In genomic region chr12:14893471-14894250, GRCh38 we compare ENCODE assay signal across 14 cellular contexts. TPM values are rescaled to one million over a fixed set of nuclear protein-coding genes. Genes with fewer than 3 reads are reported as not detected.
DNase-seq lines count a peak whose midpoint lies in the region; TF ChIP-seq lines count a peak whose summit lies in the region.
"Had no signal": no experiment of that assay in that cellular context is flagged by ENCODE, and none has a peak within 500 bp of the region (broad histone marks: within the 10 kb centered on the region; RNA-seq: fewer than 3 reads in every experiment).

No MANE protein-coding gene starts in this region.

- H3K9me3 ChIP-seq in SK-N-MC (ENCODE audit: low read depth, low read length) = no peaks in the 10 kb centered on the region
- no peaks in the 10 kb centered on the region for H3K9me3 ChIP-seq in muscle layer of duodenum (ENCODE audit: control insufficient read depth in 1 of 2, low read length in 2 of 2)
- H3K9me3 ChIP-seq in testis = no peaks in the 10 kb centered on the region

- CTCF ChIA-PET in Calu3 (lab: Charles Lee) = no interaction called here

- peaks cover 8% of the 10 kb centered on the region for H3K4me1 Mint-ChIP-seq in Calu3 (ENCODE audit: low read depth, unreplicated experiment)

- no peaks in the 10 kb centered on the region for H3K36me3 Mint-ChIP-seq in Calu3 (ENCODE audit: insufficient read depth, unreplicated experiment)

- BruUV-seq in Calu3 (replicated peaks; lab: Mats Ljungman, UMichigan) = no TSS peak

- H3K9ac ChIP-seq in SK-N-MC (ENCODE audit: insufficient read length) = no peak overlapping the region

- H3K9me3 Mint-ChIP-seq in Calu3 (ENCODE audit: low read depth, unreplicated experiment) = no peaks in the 10 kb centered on the region
- H3K9me3 Mint-ChIP-seq: dendritic cell treated with granulocyte-macrophage colony-stimulating factor and Interleukin-4, amounts not matched to agents 40 ng/mL and 50 ng/mL, for 4 days; T-helper 1 cell treated with Interleukin-12 subunit alpha and Interleukin-12 subunit beta and Interleukin-4 antibody, amounts not matched to agents 30 μg/mL and 1 μg/mL, for 36 hours had no signal

- no peak for TF ChIP-seq CTCF in testis (IDR thresholded peaks at IDR 0.05)
- TF ChIP-seq CTCF in Calu3 (IDR thresholded peaks at IDR 0.05; ENCODE audit: unreplicated experiment) = no peak

- intact Hi-C loops in testis (cut with DNase I; ENCODE audit: low total_unique reads) (loop anchor here (10.0 kb wide), 2 partner anchors 49 to 51 kb away; partner anchors contain the start of gene ART4), Calu3 (cut with micrococcal nuclease; ENCODE audit: unreplicated experiment) (no loop called here)

- H3K27me3 ChIP-seq in muscle layer of duodenum (ENCODE audit: low read depth, low read length) (no peaks in the 10 kb centered on the region), testis (no peaks in the 10 kb centered on the region)

- H3K27me3 Mint-ChIP-seq in Calu3 (ENCODE audit: unreplicated experiment) = no peaks in the 10 kb centered on the region

- H3K4me3 Mint-ChIP-seq in Calu3 (ENCODE audit: low read depth, unreplicated experiment) = no peak overlapping the region
- H3K4me3 Mint-ChIP-seq: dendritic cell treated with granulocyte-macrophage colony-stimulating factor and Interleukin-4, amounts not matched to agents 40 ng/mL and 50 ng/mL, for 4 days; T-helper 1 cell treated with Interleukin-12 subunit alpha and Interleukin-12 subunit beta and Interleukin-4 antibody, amounts not matched to agents 30 μg/mL and 1 μg/mL, for 36 hours had no signal

- H3K27ac ChIP-seq in SK-N-MC (peak overlapping the region; percentile 74), muscle layer of duodenum (ENCODE audit: low read length) (peak overlapping the region; percentile 73), testis (peak overlapping the region; percentile 56 to 75)

- DNase-seq in SK-N-MC (ENCODE audit: low read depth, low spot score) (no peak), fibroblast of peridontal ligament (ENCODE audit: extremely low read depth) (peak; percentile 17), testis (peak; percentile 31), SW480 (ENCODE audit: low spot score) (no peak), Calu3 (no peak), HUDEP-2 (lab: John Stamatoyannopoulos, UW; ENCODE audit: unreplicated experiment in 76 of 76) (no peak), hepatic stellate cell (ENCODE audit: low spot score) (no peak)
- DNase-seq: activated CD4-positive, alpha-beta T cell treated with anti-CD3 and anti-CD28 coated beads, Interleukin-2, amount 50 U/mL, for 48 hours; GF-D8; stimulated activated CD4-positive, alpha-beta T cell treated with anti-CD3 and anti-CD28 coated beads, Interleukin-12 subunit alpha, Interleukin-12 subunit beta, amount 100 ng/mL, for 4 hours; stimulated activated CD8-positive, alpha-beta memory T cell treated with anti-CD3 and anti-CD28 coated beads, Interleukin-4, amount 100 ng/mL, for 48 hours had no signal

- H3K27ac Mint-ChIP-seq in Calu3 (ENCODE audit: unreplicated experiment) = no peak overlapping the region
- H3K27ac Mint-ChIP-seq: dendritic cell treated with granulocyte-macrophage colony-stimulating factor and Interleukin-4, amounts not matched to agents 40 ng/mL and 50 ng/mL, for 4 days; T-helper 1 cell treated with Interleukin-12 subunit alpha and Interleukin-12 subunit beta and Interleukin-4 antibody, amounts not matched to agents 30 μg/mL and 1 μg/mL, for 36 hours had no signal

- H3K4me1 ChIP-seq in muscle layer of duodenum (ENCODE audit: control insufficient read depth in 1 of 2, insufficient read depth in 2 of 2, low read length in 2 of 2) (peaks cover 0 to 9% of the 10 kb centered on the region in 2 donors), testis (peaks cover 10% of the 10 kb centered on the region)

- H3K36me3 ChIP-seq in SK-N-MC (ENCODE audit: insufficient read depth, low read length) = no peaks in the 10 kb centered on the region
- H3K36me3 ChIP-seq in muscle layer of duodenum (ENCODE audit: control insufficient read depth in 1 of 2, insufficient read depth in 2 of 2, low read length in 2 of 2) = no peaks in the 10 kb centered on the region
- H3K36me3 ChIP-seq in testis (ENCODE audit: low read depth, missing control alignments) = no peaks in the 10 kb centered on the region

- TF ChIP-seq POLR2A in testis (IDR thresholded peaks at IDR 0.05) = no peak

- 36 to 45% methylated on average over 5 of the region's 5 CpGs for WGBS in testis, 2 donors

- H3K4me3 ChIP-seq in SK-N-MC (peak overlapping the region; percentile 11; the same call in 1 of the 2 replicates), muscle layer of duodenum (ENCODE audit: low read depth in 1 of 2, low read length in 2 of 2) (no peak overlapping the region), testis (no peak overlapping the region)

RNA-seq across cellular contexts. Expression of gene MGP, which starts 8.0 kb away (rescaled TPM):
- 10 to 100 TPM; 56.7 to 76.8 TPM for total RNA-seq in testis
- 656 TPM for polyA plus RNA-seq in testis (ENCODE audit: insufficient read depth, low read depth, low replicate concordance)
- 0.64 TPM in 1 of 2 replicates, not detected in the other for total RNA-seq in Calu3 (2022)

RNA-seq across cellular contexts. Expression of gene ERP27, which starts 44.7 kb away (rescaled TPM):
- total RNA-seq in testis (under 1 TPM; 0.12 to 0.39 TPM), Calu3 (2022) (0.17 and 2.3 TPM in 2 replicates)
- polyA plus RNA-seq in testis (ENCODE audit: insufficient read depth, low read depth, low replicate concordance) = 0.34 TPM

RNA-seq across cellular contexts. Expression of gene ART4, which starts 50.3 kb away (rescaled TPM):
- total RNA-seq in testis (1 to 10 TPM in 1 of 2 donors, under 1 TPM in 1; 0.16 to 1.4 TPM), Calu3 (2022) (not detected in 2 replicates)
- 0.57 TPM for polyA plus RNA-seq in testis (ENCODE audit: insufficient read depth, low read depth, low replicate concordance)

Comparison
In these comparisons a context has a peak if more than half of its experiments do, and no peak if none do; other contexts are left out.
1. DNase-seq: peak in fibroblast of peridontal ligament (single experiment) and testis (single experiment); none in SK-N-MC (single experiment), SW480 (single experiment), Calu3 (single experiment), HUDEP-2 (0 of 76) and hepatic stellate cell (single experiment).
2. RNA of gene MGP, which starts 8.0 kb away (total RNA-seq): 56.7 to 76.8 TPM in testis; 0.64 TPM in Calu3; every median in the first group is over 10 times any median in the second.
3. Peak in every context shown above with its lines, with median percentiles within 50 percentile points of each other: H3K27ac ChIP-seq.